Comparison of ENCODE assay signal across 1 cellular context in genomic region chr22:39518124-39518786, GRCh38.
TF ChIP-seq lines count a peak whose summit lies in the region.

No MANE protein-coding gene starts in this region.

TF ChIP-seq in K562, 482 proteins besides CTCF, POLR2A, EP300 and RAD21 (continues in another document):
- TF ChIP-seq SRSF7 (optimal IDR thresholded peaks at IDR 0.05; ENCODE audit: low read depth, low read length), result no peak
- no peak for TF ChIP-seq ZFP30 (CRISPR knock-in tag; IDR thresholded peaks at IDR 0.05; ENCODE audit: borderline replicate concordance)
- no peak for TF ChIP-seq ZBTB26 (CRISPR knock-in tag; IDR thresholded peaks at IDR 0.05)
- TF ChIP-seq CEBPG (CRISPR knock-in tag; IDR thresholded peaks at IDR 0.05), result 0 out of 2 replicates have a peak, but pooled peaks have one; percentile 9
- no peak for TF ChIP-seq CEBPG (tag; conservative IDR thresholded peaks at IDR 0.05 in 1 of 2, IDR thresholded peaks at IDR 0.05 in 1 of 2)
- TF ChIP-seq ZNF121 (CRISPR knock-in tag; conservative IDR thresholded peaks at IDR 0.05), result peak; percentile 74
- TF ChIP-seq ZNF609 (CRISPR knock-in tag; IDR thresholded peaks at IDR 0.05; ENCODE audit: borderline replicate concordance), result no peak
- no peak for TF ChIP-seq ZNF395 (CRISPR knock-in tag; IDR thresholded peaks at IDR 0.05)
- no peak for TF ChIP-seq POLR2AphosphoS2 (IDR thresholded peaks at IDR 0.05; ENCODE audit: low read length)
- TF ChIP-seq DEAF1 (CRISPR knock-in tag; IDR thresholded peaks at IDR 0.05), result no peak
- TF ChIP-seq HNRNPUL1 (IDR thresholded peaks at IDR 0.05; ENCODE audit: low read length), result no peak
- peak in 1 of 2 experiments; percentile 38; a peak in 1 of 4 replicates for TF ChIP-seq MLLT1 (IDR thresholded peaks at IDR 0.05)
- 0 out of 2 replicates have a peak, but pooled peaks have one; percentile 2 for TF ChIP-seq SUPT5H (IDR thresholded peaks at IDR 0.05)
- no peak; the same call in 1 of the 2 replicates for TF ChIP-seq MYNN (IDR thresholded peaks at IDR 0.05)
- TF ChIP-seq MYNN (CRISPR knock-in tag; IDR thresholded peaks at IDR 0.05), result no peak
- peak; percentile 27 for TF ChIP-seq RBM25 (IDR thresholded peaks at IDR 0.05; ENCODE audit: low read depth, low read length, severe bottlenecking)
- no peak for TF ChIP-seq MXD1 (CRISPR knock-in tag; IDR thresholded peaks at IDR 0.05; ENCODE audit: borderline replicate concordance, poor library complexity, severe bottlenecking)
- TF ChIP-seq ZNF766 (CRISPR knock-in tag; conservative IDR thresholded peaks at IDR 0.05), result no peak
- no peak for TF ChIP-seq IRF1 (CRISPR knock-in tag; IDR thresholded peaks at IDR 0.05; ENCODE audit: borderline replicate concordance)
- TF ChIP-seq HDAC8 (tag; IDR thresholded peaks at IDR 0.05), result no peak
- TF ChIP-seq FOXK1 (CRISPR knock-in tag; IDR thresholded peaks at IDR 0.05; ENCODE audit: borderline replicate concordance), result no peak
- TF ChIP-seq JUN (IDR thresholded peaks at IDR 0.05; ENCODE audit: borderline replicate concordance, low read depth, low read length), result no peak
- TF ChIP-seq JUN (CRISPR knock-in tag; IDR thresholded peaks at IDR 0.05; ENCODE audit: borderline replicate concordance), result no peak
- no peak for TF ChIP-seq GMEB1 (CRISPR knock-in tag; IDR thresholded peaks at IDR 0.05)
- TF ChIP-seq GTF2F1 (IDR thresholded peaks at IDR 0.05; ENCODE audit: low read depth, low read length), result no peak
- TF ChIP-seq NFIX (CRISPR knock-in tag; IDR thresholded peaks at IDR 0.05; ENCODE audit: low read depth), result no peak
- no peak for TF ChIP-seq HDAC6 (IDR thresholded peaks at IDR 0.05; ENCODE audit: low read depth, low read length)
- TF ChIP-seq ERF (CRISPR knock-in tag; IDR thresholded peaks at IDR 0.05), result no peak
- TF ChIP-seq HDGF (IDR thresholded peaks at IDR 0.05), result no peak
- TF ChIP-seq KLF1 (tag; IDR thresholded peaks at IDR 0.05), result no peak
- no peak for TF ChIP-seq ARID4B (CRISPR knock-in tag; IDR thresholded peaks at IDR 0.05)
- no peak for TF ChIP-seq CAMTA2 (CRISPR knock-in tag; conservative IDR thresholded peaks at IDR 0.05)
- TF ChIP-seq ID3 (CRISPR knock-in tag; IDR thresholded peaks at IDR 0.05), result no peak
- no peak for TF ChIP-seq ID3 (tag; IDR thresholded peaks at IDR 0.05)
- no peak for TF ChIP-seq FOS (IDR thresholded peaks at IDR 0.05; ENCODE audit: extremely low read depth, insufficient read length)
- TF ChIP-seq SMC3 (conservative IDR thresholded peaks at IDR 0.05; ENCODE audit: insufficient read depth, low read depth, low read length), result no peak
- no peak for TF ChIP-seq NR2F6 (CRISPR knock-in tag; IDR thresholded peaks at IDR 0.05)
- TF ChIP-seq PBX2 (CRISPR knock-in tag; IDR thresholded peaks at IDR 0.05; ENCODE audit: low read depth), result no peak
- no peak for TF ChIP-seq PBX2 (tag; conservative IDR thresholded peaks at IDR 0.05; ENCODE audit: low read depth)
- no peak for TF ChIP-seq XRCC4 (IDR thresholded peaks at IDR 0.05; ENCODE audit: extremely low read depth, insufficient read depth, insufficient read length)
